ENCODE assay signal across 1 cellular context in genomic region chr11:68099474-68100405, GRCh38.
TF ChIP-seq lines count a peak whose summit lies in the region.

No MANE protein-coding gene starts in this region.

TF ChIP-seq in HepG2, 621 proteins besides CTCF, POLR2A, EP300 and RAD21 (continued from another document and continues in another):
- TF ChIP-seq ZNF318 (CRISPR knock-in tag; IDR thresholded peaks at IDR 0.05) (0 out of 2 replicates have a peak, but pooled peaks have one; percentile 44), ELF1 (CRISPR knock-in tag; IDR thresholded peaks at IDR 0.05) (peak; percentile 73), ARHGAP35 (CRISPR knock-in tag; IDR thresholded peaks at IDR 0.05; ENCODE audit: borderline replicate concordance) (no peak), DNMT3B (CRISPR knock-in tag; conservative IDR thresholded peaks at IDR 0.05) (no peak), ZNF678 (CRISPR knock-in tag; IDR thresholded peaks at IDR 0.05) (no peak), NR0B2 (CRISPR knock-in tag; IDR thresholded peaks at IDR 0.05) (no peak), MAX (IDR thresholded peaks at IDR 0.05) (peak; percentile 79), PHF20 (CRISPR knock-in tag; IDR thresholded peaks at IDR 0.05) (no peak), RFXANK (CRISPR knock-in tag; IDR thresholded peaks at IDR 0.05) (peak; percentile 79), ZNF747 (CRISPR knock-in tag; IDR thresholded peaks at IDR 0.05; ENCODE audit: borderline replicate concordance) (0 out of 2 replicates have a peak, but pooled peaks have one; percentile 64), SETDB1 (CRISPR knock-in tag; IDR thresholded peaks at IDR 0.05; ENCODE audit: borderline replicate concordance) (no peak), ZNF577 (CRISPR knock-in tag; IDR thresholded peaks at IDR 0.05; ENCODE audit: borderline replicate concordance, low read depth) (no peak), SMAD3 (CRISPR knock-in tag; IDR thresholded peaks at IDR 0.05) (peak; percentile 83; the same call in 1 of the 2 replicates), CBFB (CRISPR knock-in tag; IDR thresholded peaks at IDR 0.05) (peak; percentile 64), ZNF234 (CRISPR knock-in tag; conservative IDR thresholded peaks at IDR 0.05) (no peak), POLR2G (IDR thresholded peaks at IDR 0.05; ENCODE audit: low read depth, low read length) (no peak), NCOR1 (IDR thresholded peaks at IDR 0.05; ENCODE audit: borderline replicate concordance, low read length) (peak; percentile 92; the same call in 1 of the 2 replicates), ZNF788 (CRISPR knock-in tag; IDR thresholded peaks at IDR 0.05; ENCODE audit: borderline replicate concordance) (peak; percentile 76; the same call in 1 of the 2 replicates), ARNTL (CRISPR knock-in tag; IDR thresholded peaks at IDR 0.05) (0 out of 2 replicates have a peak, but pooled peaks have one; percentile 70), SMARCC2 (IDR thresholded peaks at IDR 0.05) (no peak), ZNF574 (CRISPR knock-in tag; IDR thresholded peaks at IDR 0.05) (peak; percentile 63), ATRX (CRISPR knock-in tag; IDR thresholded peaks at IDR 0.05; ENCODE audit: borderline replicate concordance) (no peak), ZNF333 (CRISPR knock-in tag; IDR thresholded peaks at IDR 0.05; ENCODE audit: borderline replicate concordance) (no peak), ZNF570 (CRISPR knock-in tag; IDR thresholded peaks at IDR 0.05; ENCODE audit: borderline replicate concordance) (no peak), PRPF4 (IDR thresholded peaks at IDR 0.05; ENCODE audit: low read depth, low read length, poor library complexity, severe bottlenecking) (no peak), REST (IDR thresholded peaks at IDR 0.05; ENCODE audit: borderline replicate concordance in 1 of 2, low read depth in 1 of 2, low read length in 2 of 2) (peak in 1 of 2 experiments; percentile 60; a peak in 1 of 4 replicates), NKX3-1 (CRISPR knock-in tag; IDR thresholded peaks at IDR 0.05) (no peak), NR2F6 (IDR thresholded peaks at IDR 0.05) (peak; percentile 90), NR2F6 (CRISPR knock-in tag; IDR thresholded peaks at IDR 0.05) (peak; percentile 88), JUND (CRISPR knock-in tag; IDR thresholded peaks at IDR 0.05) (no peak), ZBTB14 (CRISPR knock-in tag; IDR thresholded peaks at IDR 0.05) (no peak), AKAP8 (CRISPR knock-in tag; IDR thresholded peaks at IDR 0.05) (peak; percentile 66; the same call in 1 of the 2 replicates), BORCS8-MEF2B (CRISPR knock-in tag; IDR thresholded peaks at IDR 0.05) (no peak), ZEB1 (IDR thresholded peaks at IDR 0.05; ENCODE audit: insufficient replicate concordance, low read depth) (peak; percentile 89), MBNL3 (CRISPR knock-in tag; conservative IDR thresholded peaks at IDR 0.05) (no peak), ZFP36L2 (CRISPR knock-in tag; IDR thresholded peaks at IDR 0.05) (no peak), HNF1B (CRISPR knock-in tag; IDR thresholded peaks at IDR 0.05) (peak; percentile 76), ZNF557 (CRISPR knock-in tag; IDR thresholded peaks at IDR 0.05) (peak; percentile 48; the same call in 1 of the 2 replicates), FUBP1 (CRISPR knock-in tag; IDR thresholded peaks at IDR 0.05; ENCODE audit: borderline replicate concordance) (no peak), ZMYM3 (CRISPR knock-in tag; IDR thresholded peaks at IDR 0.05) (peak; percentile 89), ZBTB7A (CRISPR knock-in tag; IDR thresholded peaks at IDR 0.05) (peak; percentile 61; the same call in 1 of the 2 replicates), ZNF33B (CRISPR knock-in tag; IDR thresholded peaks at IDR 0.05) (peak; percentile 57; the same call in 1 of the 2 replicates), TCF7L2 (IDR thresholded peaks at IDR 0.05; ENCODE audit: low read depth, low read length) (peak; percentile 86), ZNF558 (CRISPR knock-in tag; IDR thresholded peaks at IDR 0.05; ENCODE audit: borderline replicate concordance) (no peak)
